8 cellular contexts compared by ENCODE assay signal in genomic region chr1:31505884-31506497, GRCh38.
DNase-seq lines count a peak whose midpoint lies in the region; ATAC-seq and FAIRE-seq lines count a peak whose summit lies in the region.

No MANE protein-coding gene starts in this region.

- ATAC-seq in GM18861 (IDR thresholded peaks at IDR 0.05; ENCODE audit: unreplicated experiment) = peak; percentile 55
- ATAC-seq in HG03354 (IDR thresholded peaks at IDR 0.05; ENCODE audit: poor library complexity, severe bottlenecking, unreplicated experiment) = peak; percentile 71

- DNase-seq in A172 (ENCODE audit: low spot score) (peak; percentile 60), amniotic epithelial cell (ENCODE audit: low read depth) (peak; percentile 24), HTR-8/SVneo (ENCODE audit: insufficient read length, low spot score) (no peak), UCSD-AML1 (lab: John Stamatoyannopoulos, UW; ENCODE audit: unreplicated experiment) (no peak), NCI-H2081 (lab: John Stamatoyannopoulos, UW) (no peak), C1 segment of cervical spinal cord (lab: John Stamatoyannopoulos, UW) (no peak)

- FAIRE-seq in HTR-8/SVneo (lab: Jason Lieb, UNC) = no peak

Comparison
In these comparisons a context has a peak if more than half of its experiments do, and no peak if none do; other contexts are left out.
1. DNase-seq: peak in A172 (single experiment) and amniotic epithelial cell (single experiment); none in HTR-8/SVneo (single experiment), UCSD-AML1 (single experiment), NCI-H2081 (0 of 2) and C1 segment of cervical spinal cord (0 of 14).